ENCODE assay signal across 1 cellular context in the genomic region with DNA sequence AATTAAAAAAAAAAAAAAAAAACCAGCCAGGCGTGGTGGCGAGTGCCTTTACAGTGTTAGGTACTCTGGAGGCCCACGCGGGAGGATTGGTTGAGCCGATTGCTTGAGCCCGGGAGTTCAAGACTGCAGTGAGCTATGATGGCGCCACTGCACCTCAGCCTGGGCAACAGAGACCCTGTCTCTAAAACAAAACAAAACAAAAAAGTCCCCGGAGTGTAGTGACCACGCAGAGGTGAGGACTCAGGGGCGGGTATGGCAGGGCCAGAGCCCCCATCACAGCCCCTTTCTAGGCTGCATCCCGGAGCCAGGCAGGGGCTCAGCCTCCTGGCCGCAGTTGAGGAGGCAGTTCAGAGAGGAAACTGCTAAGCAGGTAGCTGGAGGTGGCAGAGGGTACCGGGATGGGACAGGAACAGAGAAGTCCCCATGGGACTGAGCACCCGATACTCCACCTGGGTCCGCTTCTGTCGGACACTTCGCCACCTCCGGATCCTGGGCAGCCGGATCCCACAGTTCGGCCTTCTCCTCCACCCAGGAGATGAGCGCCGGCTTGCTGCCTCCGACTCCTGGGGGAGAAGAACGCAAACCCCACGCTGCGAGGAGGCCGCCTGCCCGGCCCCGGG.
A peak's percentile ranks its signal among the peaks of the same experiment; 100 is the strongest.
TF ChIP-seq lines count a peak whose summit lies in the region.

No MANE protein-coding gene starts in this region.

TF ChIP-seq in HepG2, 621 proteins besides CTCF, POLR2A, EP300 and RAD21:
- TF ChIP-seq ZNF567 (CRISPR knock-in tag; IDR thresholded peaks at IDR 0.05; ENCODE audit: borderline replicate concordance) (peak; percentile 2; the same call in 1 of the 2 replicates), ZNF557 (CRISPR knock-in tag; IDR thresholded peaks at IDR 0.05) (0 out of 2 replicates have a peak, but pooled peaks have one; percentile 9), CCDC6 (CRISPR knock-in tag; IDR thresholded peaks at IDR 0.05) (no peak), RNF219 (CRISPR knock-in tag; IDR thresholded peaks at IDR 0.05) (0 out of 2 replicates have a peak, but pooled peaks have one; percentile 28), JARID2 (CRISPR knock-in tag; IDR thresholded peaks at IDR 0.05; ENCODE audit: insufficient replicate concordance) (no peak), HOXD1 (CRISPR knock-in tag; IDR thresholded peaks at IDR 0.05) (peak; percentile 23; the same call in 1 of the 2 replicates), ZFP90 (CRISPR knock-in tag; IDR thresholded peaks at IDR 0.05; ENCODE audit: borderline replicate concordance) (0 out of 2 replicates have a peak, but pooled peaks have one; percentile 17), ZNF784 (CRISPR knock-in tag; IDR thresholded peaks at IDR 0.05; ENCODE audit: borderline replicate concordance) (0 out of 2 replicates have a peak, but pooled peaks have one; percentile 53), ZNF841 (CRISPR knock-in tag; IDR thresholded peaks at IDR 0.05; ENCODE audit: borderline replicate concordance) (no peak), ZNF451 (CRISPR knock-in tag; IDR thresholded peaks at IDR 0.05) (no peak), JDP2 (CRISPR knock-in tag; IDR thresholded peaks at IDR 0.05; ENCODE audit: borderline replicate concordance) (no peak), YY1 (IDR thresholded peaks at IDR 0.05; ENCODE audit: insufficient read depth, insufficient replicate concordance, low read depth, low read length) (peak; percentile 61), ZBTB39 (CRISPR knock-in tag; IDR thresholded peaks at IDR 0.05) (0 out of 2 replicates have a peak, but pooled peaks have one; percentile 53), ZBTB42 (CRISPR knock-in tag; IDR thresholded peaks at IDR 0.05) (peak; percentile 32; the same call in 1 of the 2 replicates), ZNF629 (CRISPR knock-in tag; conservative IDR thresholded peaks at IDR 0.05) (0 out of 2 replicates have a peak, but pooled peaks have one; percentile 15), ZNF264 (CRISPR knock-in tag; IDR thresholded peaks at IDR 0.05) (0 out of 2 replicates have a peak, but pooled peaks have one; percentile 13), ZSCAN30 (CRISPR knock-in tag; IDR thresholded peaks at IDR 0.05) (0 out of 2 replicates have a peak, but pooled peaks have one; percentile 3), SNAI1 (CRISPR knock-in tag; IDR thresholded peaks at IDR 0.05; ENCODE audit: borderline replicate concordance) (peak; percentile 13; the same call in 1 of the 2 replicates), ZNF333 (CRISPR knock-in tag; IDR thresholded peaks at IDR 0.05; ENCODE audit: borderline replicate concordance) (0 out of 2 replicates have a peak, but pooled peaks have one; percentile 1), KLF16 (CRISPR knock-in tag; IDR thresholded peaks at IDR 0.05) (0 out of 4 replicates have a peak, but pooled peaks of 1 of the 2 experiments have one; percentile 16), ZNF770 (CRISPR knock-in tag; IDR thresholded peaks at IDR 0.05) (peak; percentile 60; the same call in 1 of the 2 replicates), TARDBP (CRISPR knock-in tag; IDR thresholded peaks at IDR 0.05) (no peak), SSRP1 (CRISPR knock-in tag; IDR thresholded peaks at IDR 0.05) (peak; percentile 45; the same call in 1 of the 2 replicates), ZNF883 (CRISPR knock-in tag; IDR thresholded peaks at IDR 0.05; ENCODE audit: not compliant biosample characterization) (peak; percentile 47), KDM5A (IDR thresholded peaks at IDR 0.05; ENCODE audit: borderline replicate concordance, low read length) (peak; percentile 19; the same call in 1 of the 2 replicates), EHMT2 (IDR thresholded peaks at IDR 0.05; ENCODE audit: borderline replicate concordance, low read depth, low read length) (no peak), MED13 (CRISPR knock-in tag; IDR thresholded peaks at IDR 0.05) (peak; percentile 17; the same call in 1 of the 2 replicates), ZNF17 (CRISPR knock-in tag; IDR thresholded peaks at IDR 0.05) (peak; percentile 19; the same call in 1 of the 2 replicates), MLXIP (CRISPR knock-in tag; IDR thresholded peaks at IDR 0.05; ENCODE audit: borderline replicate concordance) (0 out of 2 replicates have a peak, but pooled peaks have one; percentile 53), POLR2G (IDR thresholded peaks at IDR 0.05; ENCODE audit: low read depth, low read length) (no peak), ZNF30 (CRISPR knock-in tag; IDR thresholded peaks at IDR 0.05) (peak; percentile 88; the same call in 1 of the 2 replicates)
- TF ChIP-seq, protein P1, sequence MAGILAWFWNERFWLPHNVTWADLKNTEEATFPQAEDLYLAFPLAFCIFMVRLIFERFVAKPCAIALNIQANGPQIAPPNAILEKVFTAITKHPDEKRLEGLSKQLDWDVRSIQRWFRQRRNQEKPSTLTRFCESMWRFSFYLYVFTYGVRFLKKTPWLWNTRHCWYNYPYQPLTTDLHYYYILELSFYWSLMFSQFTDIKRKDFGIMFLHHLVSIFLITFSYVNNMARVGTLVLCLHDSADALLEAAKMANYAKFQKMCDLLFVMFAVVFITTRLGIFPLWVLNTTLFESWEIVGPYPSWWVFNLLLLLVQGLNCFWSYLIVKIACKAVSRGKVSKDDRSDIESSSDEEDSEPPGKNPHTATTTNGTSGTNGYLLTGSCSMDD (CRISPR knock-in tag; IDR thresholded peaks at IDR 0.05): 0 out of 2 replicates have a peak, but pooled peaks have one; percentile 18
- TF ChIP-seq, protein P2, sequence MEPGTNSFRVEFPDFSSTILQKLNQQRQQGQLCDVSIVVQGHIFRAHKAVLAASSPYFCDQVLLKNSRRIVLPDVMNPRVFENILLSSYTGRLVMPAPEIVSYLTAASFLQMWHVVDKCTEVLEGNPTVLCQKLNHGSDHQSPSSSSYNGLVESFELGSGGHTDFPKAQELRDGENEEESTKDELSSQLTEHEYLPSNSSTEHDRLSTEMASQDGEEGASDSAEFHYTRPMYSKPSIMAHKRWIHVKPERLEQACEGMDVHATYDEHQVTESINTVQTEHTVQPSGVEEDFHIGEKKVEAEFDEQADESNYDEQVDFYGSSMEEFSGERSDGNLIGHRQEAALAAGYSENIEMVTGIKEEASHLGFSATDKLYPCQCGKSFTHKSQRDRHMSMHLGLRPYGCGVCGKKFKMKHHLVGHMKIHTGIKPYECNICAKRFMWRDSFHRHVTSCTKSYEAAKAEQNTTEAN (CRISPR knock-in tag; conservative IDR thresholded peaks at IDR 0.05): peak; percentile 55
TF ChIP-seq in HepG2: peak in this region for 25.
